In the genomic region with DNA sequence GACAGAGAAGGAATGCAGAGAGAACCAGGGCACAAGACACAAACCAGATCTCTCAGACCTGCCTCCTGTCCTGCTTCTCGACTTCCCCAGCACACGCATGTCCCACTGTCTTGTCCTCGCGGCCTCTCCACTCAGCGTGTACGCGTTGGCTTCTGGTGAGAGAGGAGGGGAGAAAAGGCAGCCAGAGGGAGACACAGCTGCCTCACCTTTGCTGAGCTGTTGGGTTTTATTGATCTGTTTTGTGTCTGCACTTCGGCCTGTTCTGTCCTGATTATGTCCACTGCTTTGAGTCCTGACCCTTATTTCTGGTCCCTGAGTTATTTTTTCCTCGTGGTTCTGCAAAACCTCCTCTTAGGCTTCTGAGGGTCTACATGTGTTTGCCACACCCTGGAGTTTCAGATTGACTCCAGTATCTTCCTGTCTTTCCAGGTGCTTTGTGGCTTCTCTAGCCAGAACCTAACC, we compare ENCODE assay signal across 1 cellular context.
A peak's percentile ranks its signal among the peaks of the same experiment; 100 is the strongest.
TF ChIP-seq lines count a peak whose summit lies in the region.

No MANE protein-coding gene starts in this region.

TF ChIP-seq in HepG2, 621 proteins besides CTCF, POLR2A, EP300 and RAD21 (continued from another document and continues in another):
- TF ChIP-seq ZNF639 (CRISPR knock-in tag; conservative IDR thresholded peaks at IDR 0.05): no peak
- TF ChIP-seq ZNF468 (CRISPR knock-in tag; IDR thresholded peaks at IDR 0.05): no peak
- TF ChIP-seq NR2F6 (IDR thresholded peaks at IDR 0.05): no peak
- no peak for TF ChIP-seq NR2F6 (CRISPR knock-in tag; IDR thresholded peaks at IDR 0.05)
- TF ChIP-seq HDAC2 (CRISPR knock-in tag; IDR thresholded peaks at IDR 0.05): peak; percentile 66
- peak; percentile 54; the same call in 1 of the 2 replicates for TF ChIP-seq ZNF782 (CRISPR knock-in tag; IDR thresholded peaks at IDR 0.05; ENCODE audit: borderline replicate concordance)
- peak; percentile 46; the same call in 1 of the 2 replicates for TF ChIP-seq ZNF232 (CRISPR knock-in tag; IDR thresholded peaks at IDR 0.05; ENCODE audit: borderline replicate concordance)
- TF ChIP-seq, protein P1, sequence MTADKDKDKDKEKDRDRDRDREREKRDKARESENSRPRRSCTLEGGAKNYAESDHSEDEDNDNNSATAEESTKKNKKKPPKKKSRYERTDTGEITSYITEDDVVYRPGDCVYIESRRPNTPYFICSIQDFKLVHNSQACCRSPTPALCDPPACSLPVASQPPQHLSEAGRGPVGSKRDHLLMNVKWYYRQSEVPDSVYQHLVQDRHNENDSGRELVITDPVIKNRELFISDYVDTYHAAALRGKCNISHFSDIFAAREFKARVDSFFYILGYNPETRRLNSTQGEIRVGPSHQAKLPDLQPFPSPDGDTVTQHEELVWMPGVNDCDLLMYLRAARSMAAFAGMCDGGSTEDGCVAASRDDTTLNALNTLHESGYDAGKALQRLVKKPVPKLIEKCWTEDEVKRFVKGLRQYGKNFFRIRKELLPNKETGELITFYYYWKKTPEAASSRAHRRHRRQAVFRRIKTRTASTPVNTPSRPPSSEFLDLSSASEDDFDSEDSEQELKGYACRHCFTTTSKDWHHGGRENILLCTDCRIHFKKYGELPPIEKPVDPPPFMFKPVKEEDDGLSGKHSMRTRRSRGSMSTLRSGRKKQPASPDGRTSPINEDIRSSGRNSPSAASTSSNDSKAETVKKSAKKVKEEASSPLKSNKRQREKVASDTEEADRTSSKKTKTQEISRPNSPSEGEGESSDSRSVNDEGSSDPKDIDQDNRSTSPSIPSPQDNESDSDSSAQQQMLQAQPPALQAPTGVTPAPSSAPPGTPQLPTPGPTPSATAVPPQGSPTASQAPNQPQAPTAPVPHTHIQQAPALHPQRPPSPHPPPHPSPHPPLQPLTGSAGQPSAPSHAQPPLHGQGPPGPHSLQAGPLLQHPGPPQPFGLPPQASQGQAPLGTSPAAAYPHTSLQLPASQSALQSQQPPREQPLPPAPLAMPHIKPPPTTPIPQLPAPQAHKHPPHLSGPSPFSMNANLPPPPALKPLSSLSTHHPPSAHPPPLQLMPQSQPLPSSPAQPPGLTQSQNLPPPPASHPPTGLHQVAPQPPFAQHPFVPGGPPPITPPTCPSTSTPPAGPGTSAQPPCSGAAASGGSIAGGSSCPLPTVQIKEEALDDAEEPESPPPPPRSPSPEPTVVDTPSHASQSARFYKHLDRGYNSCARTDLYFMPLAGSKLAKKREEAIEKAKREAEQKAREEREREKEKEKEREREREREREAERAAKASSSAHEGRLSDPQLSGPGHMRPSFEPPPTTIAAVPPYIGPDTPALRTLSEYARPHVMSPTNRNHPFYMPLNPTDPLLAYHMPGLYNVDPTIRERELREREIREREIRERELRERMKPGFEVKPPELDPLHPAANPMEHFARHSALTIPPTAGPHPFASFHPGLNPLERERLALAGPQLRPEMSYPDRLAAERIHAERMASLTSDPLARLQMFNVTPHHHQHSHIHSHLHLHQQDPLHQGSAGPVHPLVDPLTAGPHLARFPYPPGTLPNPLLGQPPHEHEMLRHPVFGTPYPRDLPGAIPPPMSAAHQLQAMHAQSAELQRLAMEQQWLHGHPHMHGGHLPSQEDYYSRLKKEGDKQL (CRISPR knock-in tag; IDR thresholded peaks at IDR 0.05; ENCODE audit: low read depth): no peak
- TF ChIP-seq SIN3B (IDR thresholded peaks at IDR 0.05; ENCODE audit: low read length): no peak
- TF ChIP-seq ZBTB38 (CRISPR knock-in tag; IDR thresholded peaks at IDR 0.05): peak; percentile 100
- peak; percentile 35; the same call in 1 of the 2 replicates for TF ChIP-seq FOXK1 (CRISPR knock-in tag; IDR thresholded peaks at IDR 0.05; ENCODE audit: borderline replicate concordance, low read depth)
- TF ChIP-seq ZNF850 (CRISPR knock-in tag; conservative IDR thresholded peaks at IDR 0.05): no peak
- TF ChIP-seq ZNF264 (CRISPR knock-in tag; IDR thresholded peaks at IDR 0.05): 0 out of 2 replicates have a peak, but pooled peaks have one; percentile 10
- TF ChIP-seq ZMYM3 (CRISPR knock-in tag; IDR thresholded peaks at IDR 0.05): peak; percentile 79
- TF ChIP-seq ZMYM4 (CRISPR knock-in tag; IDR thresholded peaks at IDR 0.05): peak; percentile 91
- TF ChIP-seq, protein P2, sequence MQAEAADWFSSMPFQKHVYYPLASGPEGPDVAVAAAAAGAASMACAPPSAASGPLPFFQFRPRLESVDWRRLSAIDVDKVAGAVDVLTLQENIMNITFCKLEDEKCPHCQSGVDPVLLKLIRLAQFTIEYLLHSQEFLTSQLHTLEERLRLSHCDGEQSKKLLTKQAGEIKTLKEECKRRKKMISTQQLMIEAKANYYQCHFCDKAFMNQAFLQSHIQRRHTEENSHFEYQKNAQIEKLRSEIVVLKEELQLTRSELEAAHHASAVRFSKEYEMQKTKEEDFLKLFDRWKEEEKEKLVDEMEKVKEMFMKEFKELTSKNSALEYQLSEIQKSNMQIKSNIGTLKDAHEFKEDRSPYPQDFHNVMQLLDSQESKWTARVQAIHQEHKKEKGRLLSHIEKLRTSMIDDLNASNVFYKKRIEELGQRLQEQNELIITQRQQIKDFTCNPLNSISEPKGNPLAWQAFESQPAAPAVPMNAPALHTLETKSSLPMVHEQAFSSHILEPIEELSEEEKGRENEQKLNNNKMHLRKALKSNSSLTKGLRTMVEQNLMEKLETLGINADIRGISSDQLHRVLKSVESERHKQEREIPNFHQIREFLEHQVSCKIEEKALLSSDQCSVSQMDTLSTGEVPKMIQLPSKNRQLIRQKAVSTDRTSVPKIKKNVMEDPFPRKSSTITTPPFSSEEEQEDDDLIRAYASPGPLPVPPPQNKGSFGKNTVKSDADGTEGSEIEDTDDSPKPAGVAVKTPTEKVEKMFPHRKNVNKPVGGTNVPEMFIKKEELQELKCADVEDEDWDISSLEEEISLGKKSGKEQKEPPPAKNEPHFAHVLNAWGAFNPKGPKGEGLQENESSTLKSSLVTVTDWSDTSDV (CRISPR knock-in tag; IDR thresholded peaks at IDR 0.05): 0 out of 2 replicates have a peak, but pooled peaks have one; percentile 46
- TF ChIP-seq FOXP1 (IDR thresholded peaks at IDR 0.05): no peak
- peak; percentile 43; the same call in 1 of the 2 replicates for TF ChIP-seq FOXP1 (CRISPR knock-in tag; IDR thresholded peaks at IDR 0.05)
- TF ChIP-seq FOXJ3 (CRISPR knock-in tag; IDR thresholded peaks at IDR 0.05; ENCODE audit: borderline replicate concordance): peak; percentile 61; the same call in 1 of the 2 replicates
- no peak for TF ChIP-seq ZNF619 (CRISPR knock-in tag; IDR thresholded peaks at IDR 0.05)
- peak; percentile 44; the same call in 1 of the 2 replicates for TF ChIP-seq ZNF160 (CRISPR knock-in tag; IDR thresholded peaks at IDR 0.05)
- TF ChIP-seq, protein P3, sequence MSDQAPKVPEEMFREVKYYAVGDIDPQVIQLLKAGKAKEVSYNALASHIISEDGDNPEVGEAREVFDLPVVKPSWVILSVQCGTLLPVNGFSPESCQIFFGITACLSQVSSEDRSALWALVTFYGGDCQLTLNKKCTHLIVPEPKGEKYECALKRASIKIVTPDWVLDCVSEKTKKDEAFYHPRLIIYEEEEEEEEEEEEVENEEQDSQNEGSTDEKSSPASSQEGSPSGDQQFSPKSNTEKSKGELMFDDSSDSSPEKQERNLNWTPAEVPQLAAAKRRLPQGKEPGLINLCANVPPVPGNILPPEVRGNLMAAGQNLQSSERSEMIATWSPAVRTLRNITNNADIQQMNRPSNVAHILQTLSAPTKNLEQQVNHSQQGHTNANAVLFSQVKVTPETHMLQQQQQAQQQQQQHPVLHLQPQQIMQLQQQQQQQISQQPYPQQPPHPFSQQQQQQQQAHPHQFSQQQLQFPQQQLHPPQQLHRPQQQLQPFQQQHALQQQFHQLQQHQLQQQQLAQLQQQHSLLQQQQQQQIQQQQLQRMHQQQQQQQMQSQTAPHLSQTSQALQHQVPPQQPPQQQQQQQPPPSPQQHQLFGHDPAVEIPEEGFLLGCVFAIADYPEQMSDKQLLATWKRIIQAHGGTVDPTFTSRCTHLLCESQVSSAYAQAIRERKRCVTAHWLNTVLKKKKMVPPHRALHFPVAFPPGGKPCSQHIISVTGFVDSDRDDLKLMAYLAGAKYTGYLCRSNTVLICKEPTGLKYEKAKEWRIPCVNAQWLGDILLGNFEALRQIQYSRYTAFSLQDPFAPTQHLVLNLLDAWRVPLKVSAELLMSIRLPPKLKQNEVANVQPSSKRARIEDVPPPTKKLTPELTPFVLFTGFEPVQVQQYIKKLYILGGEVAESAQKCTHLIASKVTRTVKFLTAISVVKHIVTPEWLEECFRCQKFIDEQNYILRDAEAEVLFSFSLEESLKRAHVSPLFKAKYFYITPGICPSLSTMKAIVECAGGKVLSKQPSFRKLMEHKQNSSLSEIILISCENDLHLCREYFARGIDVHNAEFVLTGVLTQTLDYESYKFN (CRISPR knock-in tag; conservative IDR thresholded peaks at IDR 0.05): peak; percentile 89
- no peak; the same call in 1 of the 2 replicates for TF ChIP-seq ZNF350 (CRISPR knock-in tag; IDR thresholded peaks at IDR 0.05; ENCODE audit: borderline replicate concordance, low read depth)
- no peak for TF ChIP-seq ZNF768 (CRISPR knock-in tag; IDR thresholded peaks at IDR 0.05)
- TF ChIP-seq ELF4 (CRISPR knock-in tag; IDR thresholded peaks at IDR 0.05; ENCODE audit: borderline replicate concordance): no peak
- no peak for TF ChIP-seq TRIM22 (IDR thresholded peaks at IDR 0.05)
- TF ChIP-seq, protein P4, sequence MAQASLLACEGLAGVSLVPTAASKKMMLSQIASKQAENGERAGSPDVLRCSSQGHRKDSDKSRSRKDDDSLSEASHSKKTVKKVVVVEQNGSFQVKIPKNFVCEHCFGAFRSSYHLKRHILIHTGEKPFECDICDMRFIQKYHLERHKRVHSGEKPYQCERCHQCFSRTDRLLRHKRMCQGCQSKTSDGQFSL (CRISPR knock-in tag; IDR thresholded peaks at IDR 0.05): no peak
- TF ChIP-seq ZNF30 (CRISPR knock-in tag; IDR thresholded peaks at IDR 0.05): no peak
- TF ChIP-seq FLYWCH1 (CRISPR knock-in tag; IDR thresholded peaks at IDR 0.05): peak; percentile 68; the same call in 1 of the 2 replicates
- TF ChIP-seq, protein P5, sequence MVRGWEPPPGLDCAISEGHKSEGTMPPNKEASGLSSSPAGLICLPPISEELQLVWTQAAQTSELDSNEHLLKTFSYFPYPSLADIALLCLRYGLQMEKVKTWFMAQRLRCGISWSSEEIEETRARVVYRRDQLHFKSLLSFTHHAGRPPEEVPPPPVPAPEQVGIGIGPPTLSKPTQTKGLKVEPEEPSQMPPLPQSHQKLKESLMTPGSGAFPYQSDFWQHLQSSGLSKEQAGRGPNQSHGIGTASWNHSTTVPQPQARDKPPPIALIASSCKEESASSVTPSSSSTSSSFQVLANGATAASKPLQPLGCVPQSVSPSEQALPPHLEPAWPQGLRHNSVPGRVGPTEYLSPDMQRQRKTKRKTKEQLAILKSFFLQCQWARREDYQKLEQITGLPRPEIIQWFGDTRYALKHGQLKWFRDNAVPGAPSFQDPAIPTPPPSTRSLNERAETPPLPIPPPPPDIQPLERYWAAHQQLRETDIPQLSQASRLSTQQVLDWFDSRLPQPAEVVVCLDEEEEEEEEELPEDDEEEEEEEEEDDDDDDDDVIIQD (CRISPR knock-in tag; IDR thresholded peaks at IDR 0.05; ENCODE audit: low read depth): peak; percentile 43; the same call in 1 of the 2 replicates
- no peak for TF ChIP-seq SRF (IDR thresholded peaks at IDR 0.05; ENCODE audit: low read depth, low read length)
- no peak for TF ChIP-seq PHB2 (IDR thresholded peaks at IDR 0.05; ENCODE audit: partially characterized antibody)
- no peak for TF ChIP-seq PBX2 (CRISPR knock-in tag; IDR thresholded peaks at IDR 0.05)
- no peak for TF ChIP-seq ZNF720 (CRISPR knock-in tag; IDR thresholded peaks at IDR 0.05)
- TF ChIP-seq ZNF460 (CRISPR knock-in tag; IDR thresholded peaks at IDR 0.05; ENCODE audit: borderline replicate concordance): no peak
- no peak for TF ChIP-seq NR1H2 (CRISPR knock-in tag; IDR thresholded peaks at IDR 0.05; ENCODE audit: borderline replicate concordance, low read depth)
- peak; percentile 86 for TF ChIP-seq GATAD2A (CRISPR knock-in tag; IDR thresholded peaks at IDR 0.05)
- no peak for TF ChIP-seq GFI1 (CRISPR knock-in tag; IDR thresholded peaks at IDR 0.05; ENCODE audit: borderline replicate concordance)
- no peak for TF ChIP-seq ZNF614 (CRISPR knock-in tag; IDR thresholded peaks at IDR 0.05; ENCODE audit: borderline replicate concordance)
- TF ChIP-seq ZNF354B (CRISPR knock-in tag; IDR thresholded peaks at IDR 0.05): no peak
- TF ChIP-seq ATF1 (CRISPR knock-in tag; IDR thresholded peaks at IDR 0.05): no peak
- no peak for TF ChIP-seq REL (CRISPR knock-in tag; conservative IDR thresholded peaks at IDR 0.05)
- TF ChIP-seq STAG1 (CRISPR knock-in tag; IDR thresholded peaks at IDR 0.05): 0 out of 2 replicates have a peak, but pooled peaks have one; percentile 27
- peak; percentile 80 for TF ChIP-seq ZNF12 (CRISPR knock-in tag; IDR thresholded peaks at IDR 0.05)
